15 cellular contexts compared by ENCODE assay signal in genomic region chr6:37488464-37488863, GRCh38. TPM values are rescaled to one million over a fixed set of nuclear protein-coding genes. Genes with fewer than 3 reads are reported as not detected.
DNase-seq lines count a peak whose midpoint lies in the region; ATAC-seq and TF ChIP-seq lines count a peak whose summit lies in the region.
"Had no signal": no experiment of that assay in that cellular context is flagged by ENCODE, and none has a peak within 500 bp of the region (broad histone marks: within the 10 kb centered on the region; RNA-seq: fewer than 3 reads in every experiment).

No MANE protein-coding gene starts in this region.

- H3K27me3 Mint-ChIP-seq in activated CD8-positive, alpha-beta T cell treated with anti-CD3 and anti-CD28 coated beads, Interleukin-2, amount 10 ng/mL, durations not matched to agents 7 days and 5 days (ENCODE audit: low read depth) = no peaks in the 10 kb centered on the region
- H3K27me3 Mint-ChIP-seq in stimulated activated naive B cell treated with anti-CD40 and anti-IgM and Interleukin-4, amounts not matched to agents 10 μg/mL and 1 μg/mL and 100 μg/mL, for 72 hours = no peaks in the 10 kb centered on the region
- H3K27me3 Mint-ChIP-seq: progenitor cell of endocrine pancreas had no signal

- H3K27me3 ChIP-seq in effector memory CD4-positive, alpha-beta T cell (replicated peaks; ENCODE audit: control insufficient read depth, insufficient read depth, low read length, poor library complexity, severe bottlenecking) = no peaks in the 10 kb centered on the region
- H3K27me3 ChIP-seq in left ventricle myocardium inferior (ENCODE audit: low read depth) = no peaks in the 10 kb centered on the region
- H3K27me3 ChIP-seq: gastrocnemius medialis, spleen had no signal

- no peaks in the 10 kb centered on the region for H3K9me3 ChIP-seq in effector memory CD4-positive, alpha-beta T cell (ENCODE audit: control insufficient read depth, low read length)
- no peaks in the 10 kb centered on the region for H3K9me3 ChIP-seq in left ventricle myocardium inferior (replicated peaks)
- H3K9me3 ChIP-seq: gastrocnemius medialis, spleen had no signal

- CTCF ChIA-PET in activated CD8-positive, alpha-beta T cell treated with anti-CD3 and anti-CD28 coated beads, Interleukin-2, amount 10 ng/mL, durations not matched to agents 7 days and 5 days (lab: Charles Lee) = interaction anchor here (0.8 to 1.2 kb wide), 4 partner anchors 28 to 203 kb away, joined by 3 to 6 read pairs (median 4); no protein-coding TSS in a partner anchor

- POLR2A ChIA-PET in activated CD8-positive, alpha-beta T cell treated with anti-CD3 and anti-CD28 coated beads, Interleukin-2, amount 10 ng/mL, durations not matched to agents 7 days and 5 days (lab: Charles Lee) = interaction anchor here (0.6 to 1.4 kb wide), 4 partner anchors 13 to 37 kb away, joined by 3 to 6 read pairs (median 3); no protein-coding TSS in a partner anchor

- intact Hi-C loops in left ventricle myocardium inferior (cut with micrococcal nuclease) = loop anchor here (5.0 kb wide), 1 partner anchor 204 kb away; no protein-coding TSS in a partner anchor

- H3K4me1 Mint-ChIP-seq in activated CD8-positive, alpha-beta T cell treated with anti-CD3 and anti-CD28 coated beads, Interleukin-2, amount 10 ng/mL, durations not matched to agents 7 days and 5 days (ENCODE audit: low read depth) = peaks cover 30% of the 10 kb centered on the region
- H3K4me1 Mint-ChIP-seq in stimulated activated naive B cell treated with anti-CD40 and anti-IgM and Interleukin-4, amounts not matched to agents 10 μg/mL and 1 μg/mL and 100 μg/mL, for 72 hours = peaks cover 53 to 74% of the 10 kb centered on the region in 2 donors

- H3K4me3 ChIP-seq in effector memory CD4-positive, alpha-beta T cell (ENCODE audit: insufficient read depth, low read depth, low read length, poor library complexity, severe bottlenecking) = no peak overlapping the region
- H3K4me3 ChIP-seq in left ventricle myocardium inferior = no peak overlapping the region
- H3K4me3 ChIP-seq: gastrocnemius medialis, GM23338, spleen had no signal

- peak overlapping the region; percentile 44 for H3K27ac ChIP-seq in effector memory CD4-positive, alpha-beta T cell (ENCODE audit: insufficient read depth, low read length, poor library complexity, severe bottlenecking)
- H3K27ac ChIP-seq in left ventricle myocardium inferior (replicated peaks) = no peak overlapping the region
- H3K27ac ChIP-seq: gastrocnemius medialis had no signal

- peaks cover 12% of the 10 kb centered on the region for H3K36me3 ChIP-seq in effector memory CD4-positive, alpha-beta T cell (ENCODE audit: control insufficient read depth, insufficient read depth, low read length)
- peaks cover under 1% of the 10 kb centered on the region for H3K36me3 ChIP-seq in left ventricle myocardium inferior
- H3K36me3 ChIP-seq: gastrocnemius medialis had no signal

- H3K36me3 Mint-ChIP-seq in activated CD8-positive, alpha-beta T cell treated with anti-CD3 and anti-CD28 coated beads, Interleukin-2, amount 10 ng/mL, durations not matched to agents 7 days and 5 days (ENCODE audit: low read depth) = peaks cover 12% of the 10 kb centered on the region
- peaks cover 24 to 37% of the 10 kb centered on the region in 2 donors for H3K36me3 Mint-ChIP-seq in stimulated activated naive B cell treated with anti-CD40 and anti-IgM and Interleukin-4, amounts not matched to agents 10 μg/mL and 1 μg/mL and 100 μg/mL, for 72 hours

- no peak overlapping the region for H3K4me3 Mint-ChIP-seq in activated CD8-positive, alpha-beta T cell treated with anti-CD3 and anti-CD28 coated beads, Interleukin-2, amount 10 ng/mL, durations not matched to agents 7 days and 5 days
- H3K4me3 Mint-ChIP-seq in stimulated activated naive B cell treated with anti-CD40 and anti-IgM and Interleukin-4, amounts not matched to agents 10 μg/mL and 1 μg/mL and 100 μg/mL, for 72 hours = peak overlapping the region; percentile 79 to 83
- H3K4me3 Mint-ChIP-seq: GM23338 had no signal

- no peak for ATAC-seq in activated CD8-positive, alpha-beta T cell treated with anti-CD3 and anti-CD28 coated beads, Interleukin-2, amount 10 ng/mL, durations not matched to agents 7 days and 5 days
- ATAC-seq in stimulated activated naive B cell treated with anti-CD40 and anti-IgM and Interleukin-4, amounts not matched to agents 10 μg/mL and 1 μg/mL and 100 μg/mL, for 72 hours (replicated peaks) = peak; percentile 35 to 36
- no peak for ATAC-seq in GM18498 (IDR thresholded peaks at IDR 0.05; ENCODE audit: unreplicated experiment)
- ATAC-seq: gastrocnemius medialis, GM23338 had no signal

- DNase-seq in activated naive CD4-positive, alpha-beta T cell treated with Interleukin-2 at 50 U/mL for 16 hours = peak; percentile 32
- no peak for DNase-seq in activated naive CD4-positive, alpha-beta T cell (lab: John Stamatoyannopoulos, UW)
- DNase-seq in activated CD8-positive, alpha-beta T cell treated with anti-CD3 and anti-CD28 coated beads, Interleukin-2, amount 10 ng/mL, durations not matched to agents 7 days and 5 days = no peak
- DNase-seq in effector memory CD4-positive, alpha-beta T cell = no peak
- DNase-seq in stimulated activated naive B cell treated with anti-CD40 and anti-IgM and Interleukin-4, amounts not matched to agents 10 μg/mL and 1 μg/mL and 100 μg/mL, for 72 hours = no peak
- DNase-seq in NCI-H1417 (lab: John Stamatoyannopoulos, UW) (no peak), left ventricle myocardium inferior (no peak)
- DNase-seq: amygdala, gastrocnemius medialis, NCI-H1048, NCI-H774, spleen had no signal

- peaks cover 41% of the 10 kb centered on the region for H3K4me1 ChIP-seq in effector memory CD4-positive, alpha-beta T cell (ENCODE audit: control insufficient read depth, insufficient read depth, low read length, poor library complexity, severe bottlenecking)
- peaks cover 50% of the 10 kb centered on the region for H3K4me1 ChIP-seq in left ventricle myocardium inferior
- H3K4me1 ChIP-seq: gastrocnemius medialis had no signal

- no peaks in the 10 kb centered on the region for H3K9me3 Mint-ChIP-seq in activated CD8-positive, alpha-beta T cell treated with anti-CD3 and anti-CD28 coated beads, Interleukin-2, amount 10 ng/mL, durations not matched to agents 7 days and 5 days (ENCODE audit: insufficient read depth)
- H3K9me3 Mint-ChIP-seq in stimulated activated naive B cell treated with anti-CD40 and anti-IgM and Interleukin-4, amounts not matched to agents 10 μg/mL and 1 μg/mL and 100 μg/mL, for 72 hours = no peaks in the 10 kb centered on the region
- H3K9me3 Mint-ChIP-seq: GM23338 had no signal

- peak overlapping the region; percentile 37 for H3K27ac Mint-ChIP-seq in activated CD8-positive, alpha-beta T cell treated with anti-CD3 and anti-CD28 coated beads, Interleukin-2, amount 10 ng/mL, durations not matched to agents 7 days and 5 days
- H3K27ac Mint-ChIP-seq in stimulated activated naive B cell treated with anti-CD40 and anti-IgM and Interleukin-4, amounts not matched to agents 10 μg/mL and 1 μg/mL and 100 μg/mL, for 72 hours = peak overlapping the region; percentile 86
- H3K27ac Mint-ChIP-seq: progenitor cell of endocrine pancreas had no signal

- no peak for TF ChIP-seq CTCF in left ventricle myocardium inferior (IDR thresholded peaks at IDR 0.05; ENCODE audit: borderline replicate concordance)

RNA-seq across cellular contexts. Expression of gene CCDC167, which starts 11.2 kb away (rescaled TPM):
- 10 to 100 TPM; 64.0 to 69.4 TPM for total RNA-seq in activated CD8-positive, alpha-beta T cell treated with anti-CD3 and anti-CD28 coated beads, Interleukin-2, amount 10 ng/mL, durations not matched to agents 7 days and 5 days
- 28.1 TPM for total RNA-seq in left ventricle myocardium inferior

RNA-seq across cellular contexts. Expression of gene CMTR1, which starts 55.4 kb away (rescaled TPM):
- 10 to 100 TPM; 71.7 to 74.2 TPM for total RNA-seq in activated CD8-positive, alpha-beta T cell treated with anti-CD3 and anti-CD28 coated beads, Interleukin-2, amount 10 ng/mL, durations not matched to agents 7 days and 5 days
- 34.4 TPM for total RNA-seq in left ventricle myocardium inferior

Comparison
In these comparisons a context has a peak if more than half of its experiments do, and no peak if none do; other contexts are left out.
1. ATAC-seq: peak in stimulated activated naive B cell treated with anti-CD40 and anti-IgM and Interleukin-4, amounts not matched to agents 10 μg/mL and 1 μg/mL and 100 μg/mL, for 72 hours (2 of 2); none in activated CD8-positive, alpha-beta T cell treated with anti-CD3 and anti-CD28 coated beads, Interleukin-2, amount 10 ng/mL, durations not matched to agents 7 days and 5 days (single experiment) and GM18498 (single experiment).